ENCODE assay signal across 1 cellular context in the genomic region with DNA sequence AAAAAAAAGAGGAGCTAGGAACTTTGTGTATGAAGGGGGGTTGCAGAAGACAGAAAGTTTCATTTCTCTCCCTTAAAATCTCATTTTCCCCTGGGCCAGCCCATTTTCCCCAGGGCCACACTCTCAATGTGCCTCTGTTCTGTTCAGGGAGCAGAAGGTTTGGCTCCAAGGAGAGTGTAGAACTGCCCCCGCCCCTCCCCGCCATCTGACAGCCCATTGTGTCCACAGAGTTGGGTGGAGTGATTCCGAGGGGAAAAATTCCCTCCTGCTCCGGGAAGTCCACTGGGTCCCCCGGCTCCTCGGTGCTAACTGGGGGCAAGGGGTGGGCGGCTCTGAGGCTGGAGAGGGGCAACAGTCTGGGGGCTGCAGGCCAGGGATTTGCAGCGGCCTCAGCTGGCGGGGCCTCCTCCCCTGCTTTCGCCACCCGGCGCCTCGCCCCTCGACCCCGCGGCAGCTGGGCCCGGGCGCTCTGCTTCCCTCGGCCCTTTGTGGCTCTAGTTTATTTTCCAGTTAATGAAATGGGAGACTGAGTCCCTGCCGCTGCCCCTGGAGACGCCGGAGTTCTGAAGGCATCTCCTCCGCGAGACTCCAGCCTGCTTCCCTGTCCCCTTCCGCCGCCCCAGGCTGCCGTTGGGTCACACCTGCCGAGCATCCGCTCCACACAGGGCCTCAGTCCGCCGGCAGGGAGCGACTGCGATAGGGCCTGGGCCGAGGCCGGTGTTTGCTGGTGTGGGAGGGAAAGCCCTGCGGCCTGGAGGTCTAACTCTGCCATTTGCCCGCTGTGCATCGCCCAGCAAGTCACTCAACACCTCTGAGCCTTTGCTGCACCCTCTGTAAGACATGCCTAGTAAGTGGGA.
TF ChIP-seq lines count a peak whose summit lies in the region.

No MANE protein-coding gene starts in this region.

TF ChIP-seq in GM23338, 12 proteins besides CTCF, POLR2A, EP300 and RAD21 (continued from another document):
- TF ChIP-seq, protein P1, sequence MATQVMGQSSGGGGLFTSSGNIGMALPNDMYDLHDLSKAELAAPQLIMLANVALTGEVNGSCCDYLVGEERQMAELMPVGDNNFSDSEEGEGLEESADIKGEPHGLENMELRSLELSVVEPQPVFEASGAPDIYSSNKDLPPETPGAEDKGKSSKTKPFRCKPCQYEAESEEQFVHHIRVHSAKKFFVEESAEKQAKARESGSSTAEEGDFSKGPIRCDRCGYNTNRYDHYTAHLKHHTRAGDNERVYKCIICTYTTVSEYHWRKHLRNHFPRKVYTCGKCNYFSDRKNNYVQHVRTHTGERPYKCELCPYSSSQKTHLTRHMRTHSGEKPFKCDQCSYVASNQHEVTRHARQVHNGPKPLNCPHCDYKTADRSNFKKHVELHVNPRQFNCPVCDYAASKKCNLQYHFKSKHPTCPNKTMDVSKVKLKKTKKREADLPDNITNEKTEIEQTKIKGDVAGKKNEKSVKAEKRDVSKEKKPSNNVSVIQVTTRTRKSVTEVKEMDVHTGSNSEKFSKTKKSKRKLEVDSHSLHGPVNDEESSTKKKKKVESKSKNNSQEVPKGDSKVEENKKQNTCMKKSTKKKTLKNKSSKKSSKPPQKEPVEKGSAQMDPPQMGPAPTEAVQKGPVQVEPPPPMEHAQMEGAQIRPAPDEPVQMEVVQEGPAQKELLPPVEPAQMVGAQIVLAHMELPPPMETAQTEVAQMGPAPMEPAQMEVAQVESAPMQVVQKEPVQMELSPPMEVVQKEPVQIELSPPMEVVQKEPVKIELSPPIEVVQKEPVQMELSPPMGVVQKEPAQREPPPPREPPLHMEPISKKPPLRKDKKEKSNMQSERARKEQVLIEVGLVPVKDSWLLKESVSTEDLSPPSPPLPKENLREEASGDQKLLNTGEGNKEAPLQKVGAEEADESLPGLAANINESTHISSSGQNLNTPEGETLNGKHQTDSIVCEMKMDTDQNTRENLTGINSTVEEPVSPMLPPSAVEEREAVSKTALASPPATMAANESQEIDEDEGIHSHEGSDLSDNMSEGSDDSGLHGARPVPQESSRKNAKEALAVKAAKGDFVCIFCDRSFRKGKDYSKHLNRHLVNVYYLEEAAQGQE (IDR thresholded peaks at IDR 0.05; ENCODE audit: unreplicated experiment), result no peak
- TF ChIP-seq STAT1 (IDR thresholded peaks at IDR 0.05; ENCODE audit: unreplicated experiment), result no peak
- TF ChIP-seq NANOG (IDR thresholded peaks at IDR 0.05; ENCODE audit: borderline replicate concordance), result no peak
- TF ChIP-seq JUNB (IDR thresholded peaks at IDR 0.05; ENCODE audit: unreplicated experiment), result no peak
- no peak for TF ChIP-seq ZNF114 (CRISPR knock-in tag; IDR thresholded peaks at IDR 0.05)
- TF ChIP-seq, protein P2, sequence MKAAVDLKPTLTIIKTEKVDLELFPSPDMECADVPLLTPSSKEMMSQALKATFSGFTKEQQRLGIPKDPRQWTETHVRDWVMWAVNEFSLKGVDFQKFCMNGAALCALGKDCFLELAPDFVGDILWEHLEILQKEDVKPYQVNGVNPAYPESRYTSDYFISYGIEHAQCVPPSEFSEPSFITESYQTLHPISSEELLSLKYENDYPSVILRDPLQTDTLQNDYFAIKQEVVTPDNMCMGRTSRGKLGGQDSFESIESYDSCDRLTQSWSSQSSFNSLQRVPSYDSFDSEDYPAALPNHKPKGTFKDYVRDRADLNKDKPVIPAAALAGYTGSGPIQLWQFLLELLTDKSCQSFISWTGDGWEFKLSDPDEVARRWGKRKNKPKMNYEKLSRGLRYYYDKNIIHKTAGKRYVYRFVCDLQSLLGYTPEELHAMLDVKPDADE (IDR thresholded peaks at IDR 0.05), result no peak
